8 cellular contexts compared by ENCODE assay signal in the genomic region with DNA sequence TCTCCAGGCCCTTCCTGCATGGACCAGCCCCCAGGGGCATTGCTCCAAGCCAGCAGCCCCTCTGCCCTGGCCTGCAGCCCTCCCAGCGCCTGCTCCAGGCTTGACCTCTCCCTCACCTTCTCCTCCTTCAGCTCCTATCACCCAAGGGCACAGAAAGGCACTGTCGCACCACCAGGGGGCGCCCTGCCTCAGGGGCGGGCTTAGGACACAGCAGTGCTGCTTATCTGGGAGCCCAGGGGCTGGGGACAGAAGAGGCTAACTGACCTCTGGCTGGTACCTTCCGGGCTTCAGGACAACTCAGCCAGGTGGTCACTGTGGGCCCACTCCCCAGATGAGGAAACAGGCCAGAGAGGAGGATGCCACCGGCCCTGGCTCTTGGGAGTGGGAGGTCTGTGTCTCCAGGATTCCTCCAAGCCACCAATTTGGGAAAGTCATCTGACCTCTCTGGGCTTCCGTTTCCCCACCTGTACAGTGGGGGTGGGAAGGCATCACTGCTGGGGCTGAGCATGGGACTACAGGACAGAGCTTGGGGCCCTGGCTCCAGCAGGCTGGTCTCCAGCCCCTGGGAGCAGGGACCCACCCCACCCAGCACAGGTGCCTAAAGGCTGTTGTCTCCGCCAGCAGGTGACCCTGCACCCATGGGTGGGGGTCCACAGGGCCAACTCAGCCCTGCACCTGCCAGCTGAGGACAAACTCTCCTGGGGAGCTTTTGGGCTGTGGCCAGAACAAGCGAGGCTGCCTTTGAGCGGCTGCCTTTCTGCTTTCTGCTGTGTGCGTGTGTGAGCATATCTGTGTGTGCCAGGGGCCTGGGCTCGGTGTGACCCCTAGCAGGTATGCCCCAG. TPM values are rescaled to one million over a fixed set of nuclear protein-coding genes. Genes with fewer than 3 reads are reported as not detected.
DNase-seq lines count a peak whose midpoint lies in the region; ATAC-seq and TF ChIP-seq lines count a peak whose summit lies in the region.

No MANE protein-coding gene starts in this region.

- 20 to 28% methylated on average over 11 of the region's 12 CpGs for WGBS in lower leg skin, 2 donors

- no peak overlapping the region for H3K4me3 ChIP-seq in dorsolateral prefrontal cortex
- H3K4me3 ChIP-seq in lower leg skin (ENCODE audit: low read depth, poor library complexity, severe bottlenecking), result no peak overlapping the region

- POLR2A ChIA-PET in activated CD4-positive, alpha-beta memory T cell treated with anti-CD3 and anti-CD28 coated beads, Interleukin-2, amount 10 ng/mL, durations not matched to agents 7 days and 5 days (lab: Charles Lee), result interaction anchor here (1.0 to 2.2 kb wide), 4 partner anchors 25 to 192 kb away, joined by 3 to 8 read pairs (median 4); partner anchors contain the start of genes BTBD6 and GPR132

- peaks cover 6% of the 10 kb centered on the region for H3K27me3 Mint-ChIP-seq in activated CD4-positive, alpha-beta memory T cell treated with anti-CD3 and anti-CD28 coated beads, Interleukin-2, amount 10 ng/mL, durations not matched to agents 7 days and 5 days

- H3K36me3 Mint-ChIP-seq in activated CD4-positive, alpha-beta memory T cell treated with anti-CD3 and anti-CD28 coated beads, Interleukin-2, amount 10 ng/mL, durations not matched to agents 7 days and 5 days (ENCODE audit: low read depth), result no peaks in the 10 kb centered on the region

- DNase-seq in DMS79 treated with DMSO at 0.1 percent for 48 hours (lab: John Stamatoyannopoulos, UW), result peak; percentile 89
- peak; percentile 66 for DNase-seq in NCI-H774 (lab: John Stamatoyannopoulos, UW)
- DNase-seq in activated CD4-positive, alpha-beta memory T cell treated with anti-CD3 and anti-CD28 coated beads, Interleukin-2, amount 10 ng/mL, durations not matched to agents 7 days and 5 days, result peak; percentile 89
- DNase-seq in dorsolateral prefrontal cortex, result peak in 9 of 10 donors; percentile 68 to 84 (median 77)
- peak; percentile 24 to 97 for DNase-seq in lower leg skin (ENCODE audit: low spot score in 2 of 2)
- DNase-seq in stimulated activated CD4-positive, alpha-beta T cell treated with anti-CD3 and anti-CD28 coated beads, TNF-alpha, amount 100 ng/mL, for 1 hour (ENCODE audit: low read depth in 3 of 3, low spot score in 1 of 3), result peak; percentile 63 to 91 (median 68)

- peaks cover 0 to 64% (median 6%) of the 10 kb centered on the region in 45 donors for H3K27me3 ChIP-seq in dorsolateral prefrontal cortex

- H3K27ac Mint-ChIP-seq in activated CD4-positive, alpha-beta memory T cell treated with anti-CD3 and anti-CD28 coated beads, Interleukin-2, amount 10 ng/mL, durations not matched to agents 7 days and 5 days, result no peak overlapping the region

- CTCF ChIA-PET in activated CD4-positive, alpha-beta memory T cell treated with anti-CD3 and anti-CD28 coated beads, Interleukin-2, amount 10 ng/mL, durations not matched to agents 7 days and 5 days (lab: Charles Lee), result interaction anchor here (0.6 to 2.3 kb wide), 20 partner anchors 9 to 391 kb away, joined by 3 to 21 read pairs (median 4); partner anchors contain the start of genes CDCA4 and GPR132

- no peaks in the 10 kb centered on the region for H3K9me3 Mint-ChIP-seq in activated CD4-positive, alpha-beta memory T cell treated with anti-CD3 and anti-CD28 coated beads, Interleukin-2, amount 10 ng/mL, durations not matched to agents 7 days and 5 days

- peak overlapping the region; percentile 8 for H3K4me3 Mint-ChIP-seq in activated CD4-positive, alpha-beta memory T cell treated with anti-CD3 and anti-CD28 coated beads, Interleukin-2, amount 10 ng/mL, durations not matched to agents 7 days and 5 days

- ATAC-seq in HG03442 (IDR thresholded peaks at IDR 0.05; ENCODE audit: unreplicated experiment) (peak; percentile 34), HG03175 (IDR thresholded peaks at IDR 0.05; ENCODE audit: unreplicated experiment) (no peak)

- intact Hi-C loops in dorsolateral prefrontal cortex (cut with DNase I), result loop anchor here (5.0 to 10.0 kb wide), 4 partner anchors 77 to 194 kb away; partner anchors contain the start of gene JAG2 (in 1 of the 2)
- intact Hi-C loops in lower leg skin (cut with DNase I; ENCODE audit: low total_unique reads), result loop anchor here (10.0 kb wide), 2 partner anchors 74 to 264 kb away; partner anchors contain the start of gene JAG2

- TF ChIP-seq CTCF in dorsolateral prefrontal cortex (IDR thresholded peaks at IDR 0.05 in 54 of 56, conservative IDR thresholded peaks at IDR 0.05 in 2 of 56; ENCODE audit: low read depth in 1 of 56, partially characterized antibody in 56 of 56) (peak; percentile 69 to 96 (median 90)), lower leg skin (IDR thresholded peaks at IDR 0.05) (peak in 1 of 3 donors; percentile 65)

- H3K27ac ChIP-seq in dorsolateral prefrontal cortex, result peak overlapping the region in 24 of 59 donors; percentile 11 to 89 (median 64)

- TF ChIP-seq POLR2A in lower leg skin (IDR thresholded peaks at IDR 0.05), result no peak

- H3K4me1 Mint-ChIP-seq in activated CD4-positive, alpha-beta memory T cell treated with anti-CD3 and anti-CD28 coated beads, Interleukin-2, amount 10 ng/mL, durations not matched to agents 7 days and 5 days, result peaks cover 38% of the 10 kb centered on the region

RNA-seq across cellular contexts. Expression of gene GPR132, which starts 25.5 kb away (rescaled TPM):
- total RNA-seq in activated CD4-positive, alpha-beta memory T cell treated with anti-CD3 and anti-CD28 coated beads, Interleukin-2, amount 10 ng/mL, durations not matched to agents 7 days and 5 days, result 10 to 100 TPM; 51.2 to 51.4 TPM
- total RNA-seq in dorsolateral prefrontal cortex (1 to 10 TPM in 96 of 120 experiments, under 1 TPM in 24; 0.48 to 3.9 (median 1.6) TPM), lower leg skin (1 to 10 TPM in 3 of 4 donors, under 1 TPM in 1; 0.84 to 1.3 (median 1.1) TPM)

Comparison
In these comparisons a context has a peak if more than half of its experiments do, and no peak if none do; other contexts are left out.
1. RNA of gene GPR132, which starts 25.5 kb away (total RNA-seq): 51.2 to 51.4 TPM in activated CD4-positive, alpha-beta memory T cell treated with anti-CD3 and anti-CD28 coated beads, Interleukin-2, amount 10 ng/mL, durations not matched to agents 7 days and 5 days; 0.48 to 3.9 TPM in dorsolateral prefrontal cortex and 0.84 to 1.3 TPM in lower leg skin; every median in the first group is over 10 times any median in the second.
2. Peak in every context shown above with its lines, with median percentiles within 50 percentile points of each other: DNase-seq.